In the genomic region with DNA sequence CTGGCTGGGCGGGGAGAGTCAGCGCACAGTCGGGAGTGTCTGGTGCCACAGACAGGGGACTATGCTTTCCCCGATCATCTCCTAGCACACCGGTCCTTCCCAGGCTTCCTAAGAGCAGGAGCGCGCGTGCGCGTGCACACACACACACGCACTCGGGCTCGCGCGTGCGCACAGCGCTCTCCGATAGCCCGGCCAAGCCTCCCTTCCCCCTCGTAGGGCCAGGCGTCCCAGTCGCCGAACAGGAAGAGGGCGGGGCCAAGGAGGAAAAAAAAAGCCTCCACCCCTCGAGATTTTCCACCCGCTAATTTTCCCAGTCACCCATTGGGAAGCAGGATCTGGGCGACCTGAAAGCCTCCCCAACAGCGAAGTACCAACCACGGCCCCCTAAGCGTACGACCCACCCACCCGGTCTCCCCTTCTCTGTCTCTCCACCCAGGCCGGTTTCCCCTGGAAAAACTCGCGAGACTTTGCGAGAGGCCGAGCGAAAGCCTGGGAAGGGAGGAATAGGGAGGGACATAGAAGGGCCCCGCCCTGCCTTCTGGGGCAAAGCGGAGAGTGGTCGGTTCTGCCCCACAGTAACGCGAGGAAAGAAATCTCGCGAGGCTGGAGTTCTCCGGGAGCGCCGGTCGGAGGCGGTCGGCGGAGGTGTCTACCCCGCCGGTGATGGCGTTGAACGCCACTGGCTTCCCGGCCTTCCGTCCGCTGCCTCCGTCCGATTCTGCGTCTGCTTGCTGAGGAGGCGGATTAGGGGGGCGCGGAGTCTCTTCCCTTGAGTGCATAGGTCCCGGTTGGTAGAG, we compare ENCODE assay signal across 8 cellular contexts. TPM values are rescaled to one million over a fixed set of nuclear protein-coding genes. Genes with fewer than 3 reads are reported as not detected.
DNase-seq lines count a peak whose midpoint lies in the region; TF ChIP-seq lines count a peak whose summit lies in the region.

FGFR1OP2 (plus strand) TSS at position 608 of the 797 bp plus-strand sequence. CDS start 15,689 bp downstream, outside the sequence.
A gene with protein sequence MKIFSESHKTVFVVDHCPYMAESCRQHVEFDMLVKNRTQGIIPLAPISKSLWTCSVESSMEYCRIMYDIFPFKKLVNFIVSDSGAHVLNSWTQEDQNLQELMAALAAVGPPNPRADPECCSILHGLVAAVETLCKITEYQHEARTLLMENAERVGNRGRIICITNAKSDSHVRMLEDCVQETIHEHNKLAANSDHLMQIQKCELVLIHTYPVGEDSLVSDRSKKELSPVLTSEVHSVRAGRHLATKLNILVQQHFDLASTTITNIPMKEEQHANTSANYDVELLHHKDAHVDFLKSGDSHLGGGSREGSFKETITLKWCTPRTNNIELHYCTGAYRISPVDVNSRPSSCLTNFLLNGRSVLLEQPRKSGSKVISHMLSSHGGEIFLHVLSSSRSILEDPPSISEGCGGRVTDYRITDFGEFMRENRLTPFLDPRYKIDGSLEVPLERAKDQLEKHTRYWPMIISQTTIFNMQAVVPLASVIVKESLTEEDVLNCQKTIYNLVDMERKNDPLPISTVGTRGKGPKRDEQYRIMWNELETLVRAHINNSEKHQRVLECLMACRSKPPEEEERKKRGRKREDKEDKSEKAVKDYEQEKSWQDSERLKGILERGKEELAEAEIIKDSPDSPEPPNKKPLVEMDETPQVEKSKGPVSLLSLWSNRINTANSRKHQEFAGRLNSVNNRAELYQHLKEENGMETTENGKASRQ (minus strand): TSS at position 119 of the 797 bp plus-strand sequence. CDS start 1,178 bp downstream, outside the sequence.

- peak; percentile 46 for TF ChIP-seq RAD21 in neural cell (conservative IDR thresholded peaks at IDR 0.05)

- H2AFZ ChIP-seq in MM.1S (ENCODE audit: low read length), result peak within 1 kb of the TSS; percentile 64
- peak within 1 kb of the TSS; percentile 83 for H2AFZ ChIP-seq in neural cell (ENCODE audit: low read depth, low read length)

- no peaks in the 10 kb centered on the region for H3K27me3 ChIP-seq in HAP-1 (ENCODE audit: low read depth)
- no peaks in the 10 kb centered on the region for H3K27me3 ChIP-seq in MM.1S (replicated peaks; ENCODE audit: insufficient read depth, low read length)
- no peaks in the 10 kb centered on the region for H3K27me3 ChIP-seq in neural cell (ENCODE audit: insufficient read depth, low read depth, low read length)
- H3K27me3 ChIP-seq in stomach, result no peaks in the 10 kb centered on the region

- H3F3A ChIP-seq in MM.1S (ENCODE audit: insufficient read depth, low read length) (peaks cover 48% of the 10 kb centered on the region), neural cell (ENCODE audit: insufficient read depth, low read length, poor library complexity, severe bottlenecking) (peaks cover 5% of the 10 kb centered on the region)

- TF ChIP-seq EP300 in neural cell (conservative IDR thresholded peaks at IDR 0.05; ENCODE audit: poor library complexity, severe bottlenecking) (peak; percentile 67), stomach (IDR thresholded peaks at IDR 0.05) (no peak)

- H4K20me1 ChIP-seq in MM.1S (ENCODE audit: insufficient read depth, low read length) (no peaks in the 10 kb centered on the region), neural cell (ENCODE audit: insufficient read depth) (no peaks in the 10 kb centered on the region)

- H3K4me1 ChIP-seq in ES-I3 (ENCODE audit: insufficient read depth, low read length) (peaks cover 4% of the 10 kb centered on the region; the same call in 1 of the 2 replicates), HAP-1 (peaks cover 10% of the 10 kb centered on the region), MM.1S (ENCODE audit: low read length) (peaks cover 36% of the 10 kb centered on the region), stomach (peaks cover 23 to 66% (median 48%) of the 10 kb centered on the region in 4 donors)

- H3K27ac ChIP-seq in MM.1S (ENCODE audit: low read length), result peak within 1 kb of the TSS; percentile 85
- peak within 1 kb of the TSS; percentile 93 for H3K27ac ChIP-seq in neural cell (ENCODE audit: low read length)
- H3K27ac ChIP-seq in stomach, result peak within 1 kb of the TSS; percentile 94 to 97 (median 96)

- H3K4me3 ChIP-seq in HAP-1, result peak within 1 kb of the TSS; percentile 93
- peak within 1 kb of the TSS; percentile 93 for H3K4me3 ChIP-seq in MM.1S (ENCODE audit: low read length)
- peak within 1 kb of the TSS; percentile 84 for H3K4me3 ChIP-seq in neural cell (ENCODE audit: low read length)
- H3K4me3 ChIP-seq in stomach, result peak within 1 kb of the TSS; percentile 70 to 90 (median 86)

- DNase-seq in HAP-1 (ENCODE audit: low spot score in 2 of 2) (peak; percentile 96 to 100), MM.1S (peak; percentile 97), SIG-M5 (lab: John Stamatoyannopoulos, UW) (peak; percentile 90), activated gamma-delta T cell (lab: John Stamatoyannopoulos, UW) (peak; percentile 75), fibroblast of the conjunctiva (ENCODE audit: low read depth) (peak; percentile 97), stomach (peak; percentile 99)

- 0 to 1% (median 0%) methylated on average over 42 to 66 of the region's 66 CpGs for WGBS in stomach, 5 donors

- in situ Hi-C loops in HAP-1 (cut with MboI; ENCODE audit: low sequenced_read_pairs), result no loop called here

- H3K4me2 ChIP-seq in MM.1S (ENCODE audit: low read depth, low read length), result peak within 1 kb of the TSS; percentile 92
- H3K4me2 ChIP-seq in neural cell (ENCODE audit: low read length), result peak within 1 kb of the TSS; percentile 85

- H3K9ac ChIP-seq in ES-I3 (ENCODE audit: low read depth, low read length) (peak within 1 kb of the TSS; percentile 100), MM.1S (ENCODE audit: low read length) (peak within 1 kb of the TSS; percentile 96), neural cell (ENCODE audit: low read length) (peak within 1 kb of the TSS; percentile 92)

- H3K9me3 ChIP-seq in ES-I3 (ENCODE audit: control insufficient read depth, insufficient read depth, low read length) (no peaks in the 10 kb centered on the region), HAP-1 (no peaks in the 10 kb centered on the region), MM.1S (replicated peaks; ENCODE audit: insufficient read depth, low read length) (no peaks in the 10 kb centered on the region), neural cell (ENCODE audit: low read length) (no peaks in the 10 kb centered on the region), stomach (no peaks in the 10 kb centered on the region)

- no peaks in the 10 kb centered on the region for H3K36me3 ChIP-seq in ES-I3 (ENCODE audit: insufficient read depth, low read length)
- H3K36me3 ChIP-seq in HAP-1 (replicated peaks), result peaks cover 3% of the 10 kb centered on the region; the same call in 1 of the 2 replicates
- peaks cover 6% of the 10 kb centered on the region; the same call in 1 of the 2 replicates for H3K36me3 ChIP-seq in MM.1S (replicated peaks; ENCODE audit: insufficient read depth, low read length)
- H3K36me3 ChIP-seq in neural cell (ENCODE audit: insufficient read depth, low read length), result no peaks in the 10 kb centered on the region
- H3K36me3 ChIP-seq in stomach, result peaks cover 0 to 7% (median 0%) of the 10 kb centered on the region in 4 donors

- peaks cover 99% of the 10 kb centered on the region for H3K79me2 ChIP-seq in MM.1S (ENCODE audit: low read length)
- H3K79me2 ChIP-seq in neural cell (replicated peaks; ENCODE audit: insufficient read depth, low read length), result peaks cover 67% of the 10 kb centered on the region

- TF ChIP-seq CTCF in MM.1S (IDR thresholded peaks at IDR 0.05; ENCODE audit: low read length) (no peak), neural cell (IDR thresholded peaks at IDR 0.05; ENCODE audit: poor library complexity, severe bottlenecking) (no peak), stomach (IDR thresholded peaks at IDR 0.05) (no peak)

- H3K9me2 ChIP-seq in MM.1S (replicated peaks; ENCODE audit: insufficient read depth, low read length) (no peaks in the 10 kb centered on the region), neural cell (ENCODE audit: insufficient read depth, low read length) (no peaks in the 10 kb centered on the region)

- intact Hi-C loops in stomach (cut with DNase I; ENCODE audit: low total_unique reads), result no loop called here

- peak in 2 of 4 donors; percentile 77 to 92 for TF ChIP-seq POLR2A in stomach (IDR thresholded peaks at IDR 0.05)

TF ChIP-seq in neural cell, 6 proteins besides CTCF, POLR2A, EP300 and RAD21:
- peak; percentile 95 for TF ChIP-seq POLR2AphosphoS5 (IDR thresholded peaks at IDR 0.05)
- TF ChIP-seq, protein P1, sequence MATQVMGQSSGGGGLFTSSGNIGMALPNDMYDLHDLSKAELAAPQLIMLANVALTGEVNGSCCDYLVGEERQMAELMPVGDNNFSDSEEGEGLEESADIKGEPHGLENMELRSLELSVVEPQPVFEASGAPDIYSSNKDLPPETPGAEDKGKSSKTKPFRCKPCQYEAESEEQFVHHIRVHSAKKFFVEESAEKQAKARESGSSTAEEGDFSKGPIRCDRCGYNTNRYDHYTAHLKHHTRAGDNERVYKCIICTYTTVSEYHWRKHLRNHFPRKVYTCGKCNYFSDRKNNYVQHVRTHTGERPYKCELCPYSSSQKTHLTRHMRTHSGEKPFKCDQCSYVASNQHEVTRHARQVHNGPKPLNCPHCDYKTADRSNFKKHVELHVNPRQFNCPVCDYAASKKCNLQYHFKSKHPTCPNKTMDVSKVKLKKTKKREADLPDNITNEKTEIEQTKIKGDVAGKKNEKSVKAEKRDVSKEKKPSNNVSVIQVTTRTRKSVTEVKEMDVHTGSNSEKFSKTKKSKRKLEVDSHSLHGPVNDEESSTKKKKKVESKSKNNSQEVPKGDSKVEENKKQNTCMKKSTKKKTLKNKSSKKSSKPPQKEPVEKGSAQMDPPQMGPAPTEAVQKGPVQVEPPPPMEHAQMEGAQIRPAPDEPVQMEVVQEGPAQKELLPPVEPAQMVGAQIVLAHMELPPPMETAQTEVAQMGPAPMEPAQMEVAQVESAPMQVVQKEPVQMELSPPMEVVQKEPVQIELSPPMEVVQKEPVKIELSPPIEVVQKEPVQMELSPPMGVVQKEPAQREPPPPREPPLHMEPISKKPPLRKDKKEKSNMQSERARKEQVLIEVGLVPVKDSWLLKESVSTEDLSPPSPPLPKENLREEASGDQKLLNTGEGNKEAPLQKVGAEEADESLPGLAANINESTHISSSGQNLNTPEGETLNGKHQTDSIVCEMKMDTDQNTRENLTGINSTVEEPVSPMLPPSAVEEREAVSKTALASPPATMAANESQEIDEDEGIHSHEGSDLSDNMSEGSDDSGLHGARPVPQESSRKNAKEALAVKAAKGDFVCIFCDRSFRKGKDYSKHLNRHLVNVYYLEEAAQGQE (IDR thresholded peaks at IDR 0.05; ENCODE audit: borderline replicate concordance), result peak; percentile 78
- TF ChIP-seq TAF1 (IDR thresholded peaks at IDR 0.05; ENCODE audit: low read depth), result no peak
- TF ChIP-seq MXI1 (conservative IDR thresholded peaks at IDR 0.05; ENCODE audit: poor library complexity, severe bottlenecking), result peak; percentile 65
- no peak for TF ChIP-seq EZH2 (IDR thresholded peaks at IDR 0.05; ENCODE audit: borderline replicate concordance, insufficient read depth, low read length, poor library complexity, severe bottlenecking)

RNA-seq across cellular contexts. Expression of gene FGFR1OP2, which starts in this region (rescaled TPM):
- 79.4 and 88.8 TPM in 2 replicates for polyA plus RNA-seq in neural cell
- 63.6 and 66.0 TPM in 2 replicates for polyA minus RNA-seq in neural cell
- 10 to 100 TPM; 12.3 to 94.2 (median 66.1) TPM for total RNA-seq in stomach
- polyA plus RNA-seq in stomach, result 10 to 100 TPM; 18.0 to 29.9 (median 23.3) TPM

RNA-seq across cellular contexts. Expression of the second gene that starts in this region (rescaled TPM):
- 15.3 and 28.8 TPM in 2 replicates for polyA plus RNA-seq in neural cell
- polyA minus RNA-seq in neural cell, result 27.2 and 30.9 TPM in 2 replicates
- 10 to 100 TPM; 16.9 to 29.6 (median 18.7) TPM for total RNA-seq in stomach
- 10 to 100 TPM; 17.9 to 28.4 (median 23.5) TPM for polyA plus RNA-seq in stomach

Comparison
In these comparisons a context has a peak if more than half of its experiments do, and no peak if none do; other contexts are left out.
1. Peak in every context shown above with its lines: DNase-seq, H3K4me3 ChIP-seq and H3K27ac ChIP-seq.